ENCODE assay signal across 8 cellular contexts in the genomic region with DNA sequence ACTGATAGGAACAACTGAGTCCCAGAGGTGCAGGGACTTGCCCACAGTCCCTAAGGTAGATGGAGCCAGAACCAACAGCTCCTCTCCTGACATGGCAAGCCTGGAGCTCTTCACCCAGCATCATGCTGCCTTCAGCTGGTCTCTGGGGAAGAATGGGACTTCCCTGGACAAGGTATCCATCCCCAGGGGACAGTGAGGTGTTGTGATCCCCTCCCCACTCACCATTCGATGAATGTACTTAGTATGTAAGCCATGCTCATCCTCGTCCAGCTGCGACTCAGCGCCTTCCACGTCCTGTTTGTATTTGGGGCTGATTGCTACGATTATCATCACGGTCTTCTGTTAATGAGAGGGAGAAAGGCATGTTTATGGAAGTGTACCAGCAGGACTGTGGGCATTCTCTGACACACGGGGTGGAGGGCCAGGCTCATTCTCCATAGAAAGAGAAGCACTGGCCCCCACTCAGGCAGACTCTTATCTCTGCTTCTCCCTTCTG. TPM values are rescaled to one million over a fixed set of nuclear protein-coding genes. Genes with fewer than 3 reads are reported as not detected.
DNase-seq lines count a peak whose midpoint lies in the region; TF ChIP-seq lines count a peak whose summit lies in the region.

No MANE protein-coding gene starts in this region.

- intact Hi-C loops in dorsolateral prefrontal cortex (cut with DNase I) (loop anchor here in 1 of 2 donors (10.0 kb wide), 1 partner anchor 81 kb away; a partner anchor contains a TSS), stomach (cut with DNase I; ENCODE audit: low total_unique reads) (no loop called here), spleen (cut with DNase I; ENCODE audit: low total_unique reads) (no loop called here)

- 55 to 64% (median 63%) methylated on average over 8 of the region's 8 CpGs for WGBS in stomach, 5 donors
- 51 to 76% (median 67%) methylated on average over 8 of the region's 8 CpGs for WGBS in spleen, 5 donors

- H3K9me3 Mint-ChIP-seq in IgD-negative memory B cell, result no peaks in the 10 kb centered on the region

- H3K27me3 Mint-ChIP-seq in IgD-negative memory B cell, result no peaks in the 10 kb centered on the region

- H3K27ac Mint-ChIP-seq in IgD-negative memory B cell, result peak overlapping the region in 2 of 3 donors; percentile 12 to 68

- no peak for TF ChIP-seq EP300 in stomach (IDR thresholded peaks at IDR 0.05)

- peaks cover 37 to 64% (median 52%) of the 10 kb centered on the region in 4 donors for H3K4me1 ChIP-seq in stomach
- H3K4me1 ChIP-seq in spleen, result peaks cover 6 to 43% (median 25%) of the 10 kb centered on the region in 6 donors

- H3K36me3 Mint-ChIP-seq in IgD-negative memory B cell, result peaks cover 4% of the 10 kb centered on the region

- TF ChIP-seq CTCF in dorsolateral prefrontal cortex (IDR thresholded peaks at IDR 0.05 in 54 of 56, conservative IDR thresholded peaks at IDR 0.05 in 2 of 56; ENCODE audit: low read depth in 1 of 56, partially characterized antibody in 56 of 56) (no peak), stomach (IDR thresholded peaks at IDR 0.05) (peak in 1 of 7 experiments; percentile 5), spleen (IDR thresholded peaks at IDR 0.05 in 8 of 11, conservative IDR thresholded peaks at IDR 0.05 in 3 of 11) (no peak)

- H3K27me3 ChIP-seq in dorsolateral prefrontal cortex (no peaks in the 10 kb centered on the region), stomach (no peaks in the 10 kb centered on the region), spleen (replicated peaks in 1 of 7) (no peaks in the 10 kb centered on the region)

- H3K36me3 ChIP-seq in stomach (peaks cover 18 to 89% (median 67%) of the 10 kb centered on the region in 4 donors), spleen (peaks cover 0 to 84% (median 11%) of the 10 kb centered on the region in 6 donors)

- peaks cover 6 to 15% (median 14%) of the 10 kb centered on the region in 3 donors for H3K4me1 Mint-ChIP-seq in IgD-negative memory B cell

- H3K27ac ChIP-seq in dorsolateral prefrontal cortex, result peak overlapping the region in 57 of 59 donors; percentile 38 to 87 (median 74)
- H3K27ac ChIP-seq in stomach, result peak overlapping the region; percentile 17 to 77 (median 71)
- peak overlapping the region in 2 of 8 donors; percentile 4 to 25 for H3K27ac ChIP-seq in spleen

- DNase-seq in NCI-H82 (lab: John Stamatoyannopoulos, UW) (peak; percentile 62), NCI-H82 treated with DMSO at 0.1 percent for 48 hours (lab: John Stamatoyannopoulos, UW; ENCODE audit: unreplicated experiment) (no peak), dorsolateral prefrontal cortex (no peak), stomach (no peak), spleen (no peak), iPS-NIHi11 (ENCODE audit: low spot score) (no peak), amygdala (lab: John Stamatoyannopoulos, UW) (no peak)

- TF ChIP-seq POLR2A in stomach (IDR thresholded peaks at IDR 0.05), result no peak
- TF ChIP-seq POLR2A in spleen (IDR thresholded peaks at IDR 0.05), result no peak

- H3K4me3 Mint-ChIP-seq in IgD-negative memory B cell, result no peak overlapping the region

- H3K9me3 ChIP-seq in stomach (no peaks in the 10 kb centered on the region), spleen (no peaks in the 10 kb centered on the region)

- H3K4me3 ChIP-seq in dorsolateral prefrontal cortex, result peak overlapping the region in 55 of 59 donors; percentile 4 to 66 (median 46)
- peak overlapping the region in 1 of 4 donors; percentile 4 for H3K4me3 ChIP-seq in stomach
- H3K4me3 ChIP-seq in spleen, result peak overlapping the region in 1 of 8 donors; percentile 51

RNA-seq across cellular contexts. Expression of a gene that starts 39.4 kb away (rescaled TPM):
- polyA plus RNA-seq in IgD-negative memory B cell, result 26.1 TPM
- 10 to 100 TPM in 109 of 120 experiments, 1 to 10 TPM in 11; 7.7 to 42.4 (median 16.0) TPM for total RNA-seq in dorsolateral prefrontal cortex
- 10 to 100 TPM; 11.1 to 87.2 (median 23.5) TPM for total RNA-seq in stomach
- polyA plus RNA-seq in stomach, result 10 to 100 TPM; 40.6 to 64.4 (median 62.5) TPM
- 10 to 100 TPM in 6 of 7 donors, 1 to 10 TPM in 1; 9.4 to 26.0 (median 15.2) TPM for total RNA-seq in spleen
- polyA plus RNA-seq in spleen, result 10 to 100 TPM; 18.5 to 30.1 (median 25.6) TPM
